8 cellular contexts compared by ENCODE assay signal in the genomic region with DNA sequence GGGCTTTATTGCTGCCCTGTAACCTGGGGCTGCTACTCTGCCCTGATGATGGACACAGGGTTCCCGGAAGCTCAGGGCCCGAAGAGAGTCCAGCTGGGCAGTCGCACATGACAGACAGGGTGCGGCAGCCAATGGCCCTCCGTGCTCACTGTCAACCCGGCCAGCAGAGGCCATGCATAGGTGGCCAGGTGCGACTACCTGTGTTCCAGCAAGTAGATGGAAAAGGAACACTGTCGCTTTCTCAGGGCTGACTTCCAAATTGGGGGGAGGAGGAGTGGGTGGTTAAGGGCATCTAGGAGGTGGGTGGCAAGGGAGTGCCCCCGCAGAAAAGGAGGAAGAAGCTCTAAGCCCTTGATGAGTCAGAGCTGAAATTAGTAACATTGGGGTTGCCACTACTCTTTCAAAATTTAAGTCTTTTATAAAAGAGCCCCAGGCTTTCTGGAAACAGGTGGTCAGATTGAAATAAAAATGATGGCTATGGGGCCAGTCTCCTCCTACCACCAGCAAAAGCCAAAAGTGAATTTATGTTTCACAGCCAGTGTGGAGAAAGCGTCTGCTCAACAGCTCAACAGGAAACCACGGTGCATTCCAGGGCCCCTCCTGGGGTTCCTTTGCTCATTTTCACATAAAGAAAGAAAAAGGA. TPM values are rescaled to one million over a fixed set of nuclear protein-coding genes. Genes with fewer than 3 reads are reported as not detected.
A peak's percentile ranks its signal among the peaks of the same experiment; 100 is the strongest.
DNase-seq lines count a peak whose midpoint lies in the region; ATAC-seq and TF ChIP-seq lines count a peak whose summit lies in the region.

No MANE protein-coding gene starts in this region.

- POLR2A ChIA-PET in WTC11 (lab: Charles Lee): interaction anchor here (0.7 to 1.2 kb wide), 2 partner anchors 16 to 34 kb away, joined by 3 to 4 read pairs; no protein-coding TSS in a partner anchor

- no peaks in the 10 kb centered on the region for H3K36me3 ChIP-seq in prostate gland

- ATAC-seq in WTC11: peak; percentile 38; the same call in 1 of the 2 replicates

- H3K4me1 ChIP-seq in prostate gland (replicated peaks): no peaks in the 10 kb centered on the region

- no peak for TF ChIP-seq POLR2A in prostate gland (IDR thresholded peaks at IDR 0.05)

- CTCF ChIA-PET in WTC11 (lab: Charles Lee): no interaction called here

- no peak overlapping the region for H3K27ac Mint-ChIP-seq in HFFc6
- peak overlapping the region; percentile 76 for H3K27ac Mint-ChIP-seq in WTC11
- H3K27ac Mint-ChIP-seq in nephron: peak overlapping the region in 2 of 3 experiments; percentile 12 to 54

- H3K27me3 Mint-ChIP-seq in HFFc6 (ENCODE audit: insufficient read depth) (no peaks in the 10 kb centered on the region), WTC11 (ENCODE audit: low read depth) (no peaks in the 10 kb centered on the region), nephron (ENCODE audit: low read depth) (peaks cover 12% of the 10 kb centered on the region)

- peak overlapping the region; percentile 19; the same call in 1 of the 2 replicates for H3K4me3 Mint-ChIP-seq in HFFc6
- no peak overlapping the region for H3K4me3 Mint-ChIP-seq in WTC11
- peak overlapping the region in 1 of 3 experiments; percentile 35 for H3K4me3 Mint-ChIP-seq in nephron

- 66% methylated on average over 11 of the region's 11 CpGs for WGBS in prostate gland

- H3K4me3 ChIP-seq in GM12865 (ENCODE audit: low read depth, low read length) (no peak overlapping the region), prostate gland (no peak overlapping the region)

- H3K9me3 Mint-ChIP-seq in HFFc6 (no peaks in the 10 kb centered on the region), WTC11 (no peaks in the 10 kb centered on the region), nephron (no peaks in the 10 kb centered on the region)

- H3K4me1 Mint-ChIP-seq in HFFc6 (ENCODE audit: low read depth) (peaks cover 39% of the 10 kb centered on the region), WTC11 (peaks cover 50% of the 10 kb centered on the region), nephron (peaks cover 16% of the 10 kb centered on the region)

- H3K27me3 ChIP-seq in prostate gland (replicated peaks; ENCODE audit: insufficient read depth): no peaks in the 10 kb centered on the region

- TF ChIP-seq CTCF in GM12865 (IDR thresholded peaks at IDR 0.05; ENCODE audit: insufficient read depth, low read depth, low read length, missing control alignments): no peak
- no peak for TF ChIP-seq CTCF in HFFc6 (IDR thresholded peaks at IDR 0.05)
- TF ChIP-seq CTCF in WTC11 (IDR thresholded peaks at IDR 0.05): no peak
- TF ChIP-seq CTCF in nephron (IDR thresholded peaks at IDR 0.05; ENCODE audit: unreplicated experiment in 3 of 3): no peak
- no peak for TF ChIP-seq CTCF in prostate gland (IDR thresholded peaks at IDR 0.05)

- DNase-seq in GM12865 (ENCODE audit: low read depth) (peak; percentile 39), HFFc6 (peak; percentile 12), WTC11 (ENCODE audit: low spot score) (peak; percentile 35), DMS79 (lab: John Stamatoyannopoulos, UW) (no peak), prostate gland (ENCODE audit: low spot score) (no peak)
- DNase-seq in effector CD8-positive, alpha-beta T cell (lab: John Stamatoyannopoulos, UW): no peak
- no peak for DNase-seq in activated naive CD4-positive, alpha-beta T cell (lab: John Stamatoyannopoulos, UW)

- no peak overlapping the region for H3K27ac ChIP-seq in prostate gland

- no peaks in the 10 kb centered on the region for H3K9me3 ChIP-seq in prostate gland

- intact Hi-C loops in prostate gland (cut with DNase I): no loop called here

- H3K36me3 Mint-ChIP-seq in HFFc6 (ENCODE audit: low read depth) (no peaks in the 10 kb centered on the region), WTC11 (no peaks in the 10 kb centered on the region), nephron (ENCODE audit: low read depth) (no peaks in the 10 kb centered on the region)

TF ChIP-seq in WTC11, 78 proteins besides CTCF, POLR2A, EP300 and RAD21:
- TF ChIP-seq, protein P1, sequence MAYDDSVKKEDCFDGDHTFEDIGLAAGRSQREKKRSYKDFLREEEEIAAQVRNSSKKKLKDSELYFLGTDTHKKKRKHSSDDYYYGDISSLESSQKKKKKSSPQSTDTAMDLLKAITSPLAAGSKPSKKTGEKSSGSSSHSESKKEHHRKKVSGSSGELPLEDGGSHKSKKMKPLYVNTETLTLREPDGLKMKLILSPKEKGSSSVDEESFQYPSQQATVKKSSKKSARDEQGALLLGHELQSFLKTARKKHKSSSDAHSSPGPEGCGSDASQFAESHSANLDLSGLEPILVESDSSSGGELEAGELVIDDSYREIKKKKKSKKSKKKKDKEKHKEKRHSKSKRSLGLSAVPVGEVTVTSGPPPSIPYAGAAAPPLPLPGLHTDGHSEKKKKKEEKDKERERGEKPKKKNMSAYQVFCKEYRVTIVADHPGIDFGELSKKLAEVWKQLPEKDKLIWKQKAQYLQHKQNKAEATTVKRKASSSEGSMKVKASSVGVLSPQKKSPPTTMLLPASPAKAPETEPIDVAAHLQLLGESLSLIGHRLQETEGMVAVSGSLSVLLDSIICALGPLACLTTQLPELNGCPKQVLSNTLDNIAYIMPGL (CRISPR knock-in tag; IDR thresholded peaks at IDR 0.05): no peak
- peak; percentile 47 for TF ChIP-seq NFYB (CRISPR knock-in tag; conservative IDR thresholded peaks at IDR 0.05; ENCODE audit: low read depth)

RNA-seq across cellular contexts. Expression of a gene that starts 2.3 kb away (rescaled TPM):
- total RNA-seq in HFFc6 (2021; fragmentation: NEBNext Ultra II Directional; extraction: Animal tissue kit (Norgen Biotek cat#: 25700)): 1 to 10 TPM; 2.0 to 3.6 (median 2.8) TPM
- total RNA-seq in WTC11 (2021) (0.30 to 0.79 TPM (median 0.53 TPM) in 3 replicates), prostate gland (1 to 10 TPM in 1 of 2 donors, under 1 TPM in 1; 0.68 to 1.1 TPM)

RNA-seq across cellular contexts. Expression of a gene that starts 38.2 kb away (rescaled TPM):
- 10 to 100 TPM; 10.1 to 13.9 (median 11.9) TPM for total RNA-seq in HFFc6 (2021; fragmentation: NEBNext Ultra II Directional; extraction: Animal tissue kit (Norgen Biotek cat#: 25700))
- 19.2 to 24.2 TPM (median 20.3 TPM) in 3 replicates for total RNA-seq in WTC11 (2021)
- total RNA-seq in prostate gland: 10 to 100 TPM; 32.2 to 44.3 TPM

Comparison
In these comparisons a context has a peak if more than half of its experiments do, and no peak if none do; other contexts are left out.
1. DNase-seq: peak in GM12865 (single experiment), HFFc6 (single experiment) and WTC11 (single experiment); none in DMS79 (single experiment), effector CD8-positive, alpha-beta T cell (single experiment), activated naive CD4-positive, alpha-beta T cell (0 of 4) and prostate gland (single experiment).